ENCODE assay signal across 9 cellular contexts in genomic region chr22:35961480-35961902, GRCh38.
DNase-seq lines count a peak whose midpoint lies in the region; ATAC-seq, FAIRE-seq and TF ChIP-seq lines count a peak whose summit lies in the region.
"Had no signal": no experiment of that assay in that cellular context is flagged by ENCODE, and none has a peak within 500 bp of the region (broad histone marks: within the 10 kb centered on the region; RNA-seq: fewer than 3 reads in every experiment).

No MANE protein-coding gene starts in this region.

- H3K4me1 ChIP-seq in ectodermal cell (ENCODE audit: control insufficient read depth, insufficient read depth, low read length): peaks cover 21% of the 10 kb centered on the region
- peaks cover 26% of the 10 kb centered on the region for H3K4me1 ChIP-seq in lower lobe of right lung
- H3K4me1 ChIP-seq in aorta (ENCODE audit: control insufficient read depth in 1 of 2, insufficient read depth in 2 of 2, low read length in 2 of 2): peaks cover 2 to 8% of the 10 kb centered on the region in 2 donors

- intact Hi-C loops in lower lobe of right lung (cut with DNase I): no loop called here
- intact Hi-C loops in aorta (cut with DNase I): no loop called here

- H3K27ac ChIP-seq in ectodermal cell (ENCODE audit: insufficient read depth, low read depth, low read length, poor library complexity, severe bottlenecking): peak overlapping the region; percentile 64
- peak overlapping the region; percentile 25 for H3K27ac ChIP-seq in lower lobe of right lung
- peak overlapping the region in 1 of 2 donors; percentile 59 for H3K27ac ChIP-seq in aorta (ENCODE audit: low read depth in 1 of 2, low read length in 2 of 2)

- peak; percentile 65 to 73 for ATAC-seq in lower lobe of right lung
- peak; percentile 92 for ATAC-seq in aorta (ENCODE audit: low FRiP score)
- no peak for ATAC-seq in HG03442 (IDR thresholded peaks at IDR 0.05; ENCODE audit: unreplicated experiment)

- WGBS in ectodermal cell, 2 experiments: 0 to 1% methylated on average over 3 of the region's 3 CpGs
- WGBS in aorta, 2 donors: 0 to 5% methylated on average over 3 of the region's 3 CpGs

- no peaks in the 10 kb centered on the region for H3K27me3 ChIP-seq in ectodermal cell (ENCODE audit: control insufficient read depth, insufficient read depth, low read length, poor library complexity, severe bottlenecking)
- H3K27me3 ChIP-seq in lower lobe of right lung (ENCODE audit: low read depth): no peaks in the 10 kb centered on the region
- no peaks in the 10 kb centered on the region for H3K27me3 ChIP-seq in aorta (ENCODE audit: control insufficient read depth in 1 of 2, insufficient read depth in 2 of 2, low read length in 1 of 2)

- peak overlapping the region; percentile 9 for H3K4me3 ChIP-seq in ectodermal cell (ENCODE audit: insufficient read depth, low read depth, low read length)
- no peak overlapping the region for H3K4me3 ChIP-seq in lower lobe of right lung
- H3K4me3 ChIP-seq in aorta (ENCODE audit: low read length in 2 of 2): peak overlapping the region in 1 of 2 donors; percentile 8

- no peak for TF ChIP-seq CTCF in lower lobe of right lung (IDR thresholded peaks at IDR 0.05)

- FAIRE-seq in A204.1 (lab: Jason Lieb, UNC): peak; percentile 99
- FAIRE-seq: TTC549 had no signal

- DNase-seq in NCI-H1105 (lab: John Stamatoyannopoulos, UW): peak; percentile 12
- DNase-seq in lower lobe of right lung: no peak
- peak; percentile 62 to 79 for DNase-seq in aorta
- no peak for DNase-seq in SKM-1 treated with dmso at 0.1 percent for 144 hours (lab: John Stamatoyannopoulos, UW; ENCODE audit: unreplicated experiment)
- DNase-seq in stimulated activated CD4-positive, alpha-beta T cell treated with anti-CD3 and anti-CD28 coated beads, Interleukin-2, amount 100 ng/mL, for 48 hours: no peak

- no peaks in the 10 kb centered on the region for H3K36me3 ChIP-seq in ectodermal cell (ENCODE audit: control insufficient read depth, insufficient read depth, low read length)
- H3K36me3 ChIP-seq in lower lobe of right lung: no peaks in the 10 kb centered on the region
- H3K36me3 ChIP-seq in aorta (ENCODE audit: control insufficient read depth in 1 of 2, insufficient read depth in 2 of 2, low read length in 1 of 2): no peaks in the 10 kb centered on the region

- H3K9me3 ChIP-seq in ectodermal cell (ENCODE audit: control insufficient read depth, low read length) (no peaks in the 10 kb centered on the region), lower lobe of right lung (no peaks in the 10 kb centered on the region), aorta (ENCODE audit: control insufficient read depth, low read length) (no peaks in the 10 kb centered on the region)

Comparison
In these comparisons a context has a peak if more than half of its experiments do, and no peak if none do; other contexts are left out.
1. DNase-seq: peak in NCI-H1105 (single experiment) and aorta (2 of 2); none in lower lobe of right lung (single experiment), SKM-1 treated with dmso at 0.1 percent for 144 hours (single experiment) and stimulated activated CD4-positive, alpha-beta T cell treated with anti-CD3 and anti-CD28 coated beads, Interleukin-2, amount 100 ng/mL, for 48 hours (0 of 2).